In genomic region chr11:692824-693414, GRCh38 we compare ENCODE assay signal across 10 cellular contexts. TPM values are rescaled to one million over a fixed set of nuclear protein-coding genes. Genes with fewer than 3 reads are reported as not detected.
DNase-seq lines count a peak whose midpoint lies in the region; ATAC-seq and TF ChIP-seq lines count a peak whose summit lies in the region.
"Had no signal": no experiment of that assay in that cellular context is flagged by ENCODE, and none has a peak within 500 bp of the region (broad histone marks: within the 10 kb centered on the region; RNA-seq: fewer than 3 reads in every experiment).

No MANE protein-coding gene starts in this region.

- no peaks in the 10 kb centered on the region for H3K27me3 ChIP-seq in Peyer's patch

- H3K4me3 ChIP-seq in Peyer's patch: no peak overlapping the region

- peaks cover 35% of the 10 kb centered on the region for H3K36me3 Mint-ChIP-seq in activated T-helper 2 cell treated with anti-CD3 and anti-CD28 coated beads, Interferon-gamma antibody, Interleukin-2, Interleukin-4, amounts not matched to agents 10 μg/mL and 5 μg/mL and 100 μg/mL, durations not matched to agents 14 hours and 24 hours and 36 hours (ENCODE audit: low read depth)
- peaks cover 0 to 5% (median 0%) of the 10 kb centered on the region in 3 donors for H3K36me3 Mint-ChIP-seq in immature natural killer cell

- H3K9me3 ChIP-seq in Peyer's patch: no peaks in the 10 kb centered on the region

- H3K27ac ChIP-seq in Peyer's patch: peak overlapping the region in 1 of 4 donors; percentile 99

- TF ChIP-seq CTCF in Peyer's patch (IDR thresholded peaks at IDR 0.05): no peak

- ATAC-seq in HG02678 (IDR thresholded peaks at IDR 0.05; ENCODE audit: unreplicated experiment): no peak

- H3K4me1 Mint-ChIP-seq in activated T-helper 2 cell treated with anti-CD3 and anti-CD28 coated beads, Interferon-gamma antibody, Interleukin-2, Interleukin-4, amounts not matched to agents 10 μg/mL and 5 μg/mL and 100 μg/mL, durations not matched to agents 14 hours and 24 hours and 36 hours (ENCODE audit: low read depth): peaks cover 46% of the 10 kb centered on the region
- H3K4me1 Mint-ChIP-seq in immature natural killer cell: peaks cover 36 to 42% of the 10 kb centered on the region in 2 donors

- H3K4me3 Mint-ChIP-seq in activated T-helper 2 cell treated with anti-CD3 and anti-CD28 coated beads, Interferon-gamma antibody, Interleukin-2, Interleukin-4, amounts not matched to agents 10 μg/mL and 5 μg/mL and 100 μg/mL, durations not matched to agents 14 hours and 24 hours and 36 hours (ENCODE audit: low read depth): peak overlapping the region; percentile 86
- H3K4me3 Mint-ChIP-seq in immature natural killer cell: peak overlapping the region; percentile 47 to 79 (median 75)

- no peaks in the 10 kb centered on the region for H3K9me3 Mint-ChIP-seq in activated T-helper 2 cell treated with anti-CD3 and anti-CD28 coated beads, Interferon-gamma antibody, Interleukin-2, Interleukin-4, amounts not matched to agents 10 μg/mL and 5 μg/mL and 100 μg/mL, durations not matched to agents 14 hours and 24 hours and 36 hours
- H3K9me3 Mint-ChIP-seq in immature natural killer cell: no peaks in the 10 kb centered on the region

- peak overlapping the region; percentile 86 for H3K27ac Mint-ChIP-seq in activated T-helper 2 cell treated with anti-CD3 and anti-CD28 coated beads, Interferon-gamma antibody, Interleukin-2, Interleukin-4, amounts not matched to agents 10 μg/mL and 5 μg/mL and 100 μg/mL, durations not matched to agents 14 hours and 24 hours and 36 hours
- H3K27ac Mint-ChIP-seq in immature natural killer cell: peak overlapping the region; percentile 39 to 76 (median 61)

- peak; percentile 34 to 89 (median 70) for DNase-seq in stimulated activated naive CD4-positive, alpha-beta T cell (lab: John Stamatoyannopoulos, UW)
- DNase-seq in stimulated activated naive CD4-positive, alpha-beta T cell treated with Interleukin-2 at 50 U/mL for 16 hours (lab: John Stamatoyannopoulos, UW): no peak
- DNase-seq in activated T-helper 2 cell treated with anti-CD3 and anti-CD28 coated beads, Interferon-gamma antibody, Interleukin-2, Interleukin-4, amounts not matched to agents 10 μg/mL and 5 μg/mL and 100 μg/mL, durations not matched to agents 14 hours and 24 hours and 36 hours (ENCODE audit: low spot score): peak; percentile 35
- DNase-seq in immature natural killer cell: peak in 2 of 3 donors; percentile 19 to 28
- no peak for DNase-seq in AG08395 (ENCODE audit: low spot score)
- DNase-seq in Peyer's patch: no peak
- no peak for DNase-seq in kidney tubule cell (ENCODE audit: low spot score)
- DNase-seq: GF-D8 had no signal

- intact Hi-C loops in activated T-helper 2 cell treated with anti-CD3 and anti-CD28 coated beads, Interferon-gamma antibody, Interleukin-2, Interleukin-4, amounts not matched to agents 10 μg/mL and 5 μg/mL and 100 μg/mL, durations not matched to agents 14 hours and 24 hours and 36 hours (cut with micrococcal nuclease): no loop called here

- no peaks in the 10 kb centered on the region for H3K27me3 Mint-ChIP-seq in activated T-helper 2 cell treated with anti-CD3 and anti-CD28 coated beads, Interferon-gamma antibody, Interleukin-2, Interleukin-4, amounts not matched to agents 10 μg/mL and 5 μg/mL and 100 μg/mL, durations not matched to agents 14 hours and 24 hours and 36 hours (ENCODE audit: low read depth)
- peaks cover 0 to 22% (median 0%) of the 10 kb centered on the region in 3 donors for H3K27me3 Mint-ChIP-seq in immature natural killer cell (ENCODE audit: low read depth in 3 of 3)

- peaks cover 0 to 19% (median 0%) of the 10 kb centered on the region in 3 donors for H3K36me3 ChIP-seq in Peyer's patch

- TF ChIP-seq POLR2A in Peyer's patch (IDR thresholded peaks at IDR 0.05): no peak

- peaks cover 3 to 36% (median 24%) of the 10 kb centered on the region in 4 donors for H3K4me1 ChIP-seq in Peyer's patch

RNA-seq across cellular contexts. Expression of gene DEAF1, which starts 2.1 kb away (rescaled TPM):
- total RNA-seq in activated T-helper 2 cell treated with anti-CD3 and anti-CD28 coated beads, Interferon-gamma antibody, Interleukin-2, Interleukin-4, amounts not matched to agents 10 μg/mL and 5 μg/mL and 100 μg/mL, durations not matched to agents 14 hours and 24 hours and 36 hours: 61.2 and 72.0 TPM in 2 replicates
- polyA plus RNA-seq in immature natural killer cell: 10 to 100 TPM; 17.8 to 31.6 (median 18.6) TPM
- total RNA-seq in Peyer's patch: 10 to 100 TPM; 14.9 to 56.2 (median 47.0) TPM

RNA-seq across cellular contexts. Expression of gene TMEM80, which starts 2.7 kb away (rescaled TPM):
- total RNA-seq in activated T-helper 2 cell treated with anti-CD3 and anti-CD28 coated beads, Interferon-gamma antibody, Interleukin-2, Interleukin-4, amounts not matched to agents 10 μg/mL and 5 μg/mL and 100 μg/mL, durations not matched to agents 14 hours and 24 hours and 36 hours: 11.4 and 13.0 TPM in 2 replicates
- polyA plus RNA-seq in immature natural killer cell: 10 to 100 TPM; 21.3 to 32.4 (median 30.4) TPM
- total RNA-seq in Peyer's patch: 10 to 100 TPM; 10.7 to 58.9 (median 44.5) TPM

RNA-seq across cellular contexts. Expression of gene EPS8L2, which starts 13.1 kb away (rescaled TPM):
- total RNA-seq in activated T-helper 2 cell treated with anti-CD3 and anti-CD28 coated beads, Interferon-gamma antibody, Interleukin-2, Interleukin-4, amounts not matched to agents 10 μg/mL and 5 μg/mL and 100 μg/mL, durations not matched to agents 14 hours and 24 hours and 36 hours: 17.8 and 24.6 TPM in 2 replicates
- 10 to 100 TPM; 12.9 to 15.1 (median 15.0) TPM for polyA plus RNA-seq in immature natural killer cell
- 100 to 1,000 TPM; 258 to 710 (median 672) TPM for total RNA-seq in Peyer's patch

RNA-seq across cellular contexts. Expression of gene TALDO1, which starts 54.3 kb away (rescaled TPM):
- 270 and 275 TPM in 2 replicates for total RNA-seq in activated T-helper 2 cell treated with anti-CD3 and anti-CD28 coated beads, Interferon-gamma antibody, Interleukin-2, Interleukin-4, amounts not matched to agents 10 μg/mL and 5 μg/mL and 100 μg/mL, durations not matched to agents 14 hours and 24 hours and 36 hours
- polyA plus RNA-seq in immature natural killer cell: 100 to 1,000 TPM; 163 to 189 (median 180) TPM
- total RNA-seq in Peyer's patch: 100 to 1,000 TPM; 140 to 175 (median 149) TPM

RNA-seq across cellular contexts. Expression of gene DRD4, which starts 55.9 kb away (rescaled TPM):
- 0.18 and 0.30 TPM in 2 replicates for total RNA-seq in activated T-helper 2 cell treated with anti-CD3 and anti-CD28 coated beads, Interferon-gamma antibody, Interleukin-2, Interleukin-4, amounts not matched to agents 10 μg/mL and 5 μg/mL and 100 μg/mL, durations not matched to agents 14 hours and 24 hours and 36 hours
- polyA plus RNA-seq in immature natural killer cell: not detected
- total RNA-seq in Peyer's patch: 1 to 10 TPM in 2 of 4 donors, not detected in 2; 1.6 to 3.0 TPM
- total RNA-seq: glomerular endothelial cell had no signal

Comparison
In these comparisons a context has a peak if more than half of its experiments do, and no peak if none do; other contexts are left out.
1. DNase-seq: peak in stimulated activated naive CD4-positive, alpha-beta T cell (6 of 6), activated T-helper 2 cell treated with anti-CD3 and anti-CD28 coated beads, Interferon-gamma antibody, Interleukin-2, Interleukin-4, amounts not matched to agents 10 μg/mL and 5 μg/mL and 100 μg/mL, durations not matched to agents 14 hours and 24 hours and 36 hours (single experiment) and immature natural killer cell (2 of 3); none in stimulated activated naive CD4-positive, alpha-beta T cell treated with Interleukin-2 at 50 U/mL for 16 hours (single experiment), AG08395 (single experiment), Peyer's patch (0 of 3) and kidney tubule cell (single experiment).
2. RNA of gene EPS8L2, which starts 13.1 kb away (total RNA-seq): 258 to 710 TPM in Peyer's patch; 17.8 to 24.6 TPM in activated T-helper 2 cell treated with anti-CD3 and anti-CD28 coated beads, Interferon-gamma antibody, Interleukin-2, Interleukin-4, amounts not matched to agents 10 μg/mL and 5 μg/mL and 100 μg/mL, durations not matched to agents 14 hours and 24 hours and 36 hours; every median in the first group is over 10 times any median in the second.